In genomic region chr13:20831933-20832332, GRCh38 we compare ENCODE assay signal across 30 cellular contexts. TPM values are rescaled to one million over a fixed set of nuclear protein-coding genes. Genes with fewer than 3 reads are reported as not detected.
DNase-seq lines count a peak whose midpoint lies in the region; ATAC-seq and TF ChIP-seq lines count a peak whose summit lies in the region.
"Had no signal": no experiment of that assay in that cellular context is flagged by ENCODE, and none has a peak within 500 bp of the region (broad histone marks: within the 10 kb centered on the region; RNA-seq: fewer than 3 reads in every experiment).

No MANE protein-coding gene starts in this region.

- H3K27ac Mint-ChIP-seq in activated T-cell treated with anti-CD3 and anti-CD28 coated beads, Interleukin-2, amount 50 U/mL, for 24 hours = peak overlapping the region; percentile 1
- peak overlapping the region; percentile 2 for H3K27ac Mint-ChIP-seq in central memory CD8-positive, alpha-beta T cell (ENCODE audit: low read depth)
- H3K27ac Mint-ChIP-seq in nephron = peak overlapping the region in 2 of 3 experiments; percentile 59 to 68
- H3K27ac Mint-ChIP-seq: activated B cell treated with CpG ODN at 0.5 μM for 24 hours; activated naive CD8-positive, alpha-beta T cell treated with anti-CD3 and anti-CD28 coated beads for 36 hours; activated T-helper 2 cell treated with anti-CD3 and anti-CD28 coated beads, Interferon-gamma antibody, Interleukin-2, Interleukin-4, amounts not matched to agents 10 μg/mL and 5 μg/mL and 100 μg/mL, durations not matched to agents 14 hours and 24 hours and 36 hours; GM23338; progenitor cell of endocrine pancreas; T-helper 2 cell treated with Interferon-gamma antibody and Interleukin-4, amounts not matched to agents 5 μg/mL and 100 μg/mL, for 36 hours had no signal

- no peak for TF ChIP-seq CTCF in nephron (IDR thresholded peaks at IDR 0.05; ENCODE audit: unreplicated experiment in 3 of 3)
- TF ChIP-seq CTCF in thyroid gland (IDR thresholded peaks at IDR 0.05) = no peak

- peaks cover 7 to 8% of the 10 kb centered on the region in 2 donors for H3K4me1 ChIP-seq in thyroid gland
- H3K4me1 ChIP-seq: upper lobe of right lung had no signal

- ATAC-seq in central memory CD8-positive, alpha-beta T cell (replicated peaks; ENCODE audit: extremely low read depth, poor library complexity, severe bottlenecking) = no peak
- ATAC-seq in GM19023 (IDR thresholded peaks at IDR 0.05; ENCODE audit: unreplicated experiment) = no peak
- ATAC-seq: foreskin keratinocyte, GM23338, lower lobe of right lung, SK-N-SH treated with all-trans-retinoic acid at 6 μM for 48 hours, upper lobe of right lung had no signal

- no peak for TF ChIP-seq POLR2A in thyroid gland (IDR thresholded peaks at IDR 0.05)

- no peak overlapping the region for H3K27ac ChIP-seq in thyroid gland
- H3K27ac ChIP-seq: ascending aorta, foreskin keratinocyte, lower lobe of right lung, neutrophil, upper lobe of right lung had no signal

- H3K9me3 ChIP-seq in thyroid gland = no peaks in the 10 kb centered on the region
- H3K9me3 ChIP-seq: ascending aorta, lower lobe of right lung, neutrophil, upper lobe of right lung had no signal

- H3K4me1 Mint-ChIP-seq in activated T-cell treated with anti-CD3 and anti-CD28 coated beads, Interleukin-2, amount 50 U/mL, for 24 hours (ENCODE audit: low read depth) = peaks cover 7% of the 10 kb centered on the region
- peaks cover 13% of the 10 kb centered on the region for H3K4me1 Mint-ChIP-seq in central memory CD8-positive, alpha-beta T cell
- H3K4me1 Mint-ChIP-seq in nephron = peaks cover 35% of the 10 kb centered on the region

- no peak overlapping the region for H3K4me3 ChIP-seq in thyroid gland (replicated peaks in 1 of 3)
- H3K4me3 ChIP-seq: ascending aorta, GM23338, lower lobe of right lung, smooth muscle cell, upper lobe of right lung had no signal

- peaks cover 50% of the 10 kb centered on the region for H3K36me3 Mint-ChIP-seq in activated T-cell treated with anti-CD3 and anti-CD28 coated beads, Interleukin-2, amount 50 U/mL, for 24 hours (ENCODE audit: low read depth)
- H3K36me3 Mint-ChIP-seq in central memory CD8-positive, alpha-beta T cell (ENCODE audit: insufficient read depth) = peaks cover 11% of the 10 kb centered on the region
- peaks cover 16% of the 10 kb centered on the region for H3K36me3 Mint-ChIP-seq in nephron (ENCODE audit: low read depth)
- H3K36me3 Mint-ChIP-seq: IgD-negative memory B cell had no signal

- intact Hi-C loops in thyroid gland (cut with DNase I) = loop anchor here (10.0 kb wide), 1 partner anchor 317 kb away; no protein-coding TSS in a partner anchor

- 95 to 98% methylated on average over 3 of the region's 3 CpGs for WGBS in thyroid gland, 2 donors

- no peaks in the 10 kb centered on the region for H3K27me3 Mint-ChIP-seq in activated T-cell treated with anti-CD3 and anti-CD28 coated beads, Interleukin-2, amount 50 U/mL, for 24 hours
- no peaks in the 10 kb centered on the region for H3K27me3 Mint-ChIP-seq in central memory CD8-positive, alpha-beta T cell
- no peaks in the 10 kb centered on the region for H3K27me3 Mint-ChIP-seq in nephron (ENCODE audit: low read depth)
- H3K27me3 Mint-ChIP-seq: activated B cell treated with CpG ODN at 0.5 μM for 24 hours; activated naive CD8-positive, alpha-beta T cell treated with anti-CD3 and anti-CD28 coated beads for 36 hours; IgD-negative memory B cell; progenitor cell of endocrine pancreas had no signal

- DNase-seq in activated T-cell treated with anti-CD3 and anti-CD28 coated beads, Interleukin-2, amount 50 U/mL, for 24 hours = no peak
- DNase-seq in activated T-cell treated with anti-CD3 and anti-CD28 coated beads for 4 hours (no peak), NCI-H69 (lab: John Stamatoyannopoulos, UW) (peak; percentile 32), SK-N-DZ (ENCODE audit: low spot score) (no peak), thyroid gland (no peak)
- no peak for DNase-seq in central memory CD8-positive, alpha-beta T cell (ENCODE audit: low spot score in 2 of 2)
- DNase-seq: 8988T; activated B cell treated with CpG ODN at 0.5 μM for 24 hours; activated CD4-positive, alpha-beta T cell treated with anti-CD3 and anti-CD28 coated beads, Interleukin-2, amount 50 U/mL, for 4 hours; activated CD8-positive, alpha-beta memory T cell treated with anti-CD3 and anti-CD28 coated beads, Interleukin-2, amount 50 U/mL, for 4 hours; activated naive CD8-positive, alpha-beta T cell treated with anti-CD3 and anti-CD28 coated beads for 36 hours; effector CD4-positive, alpha-beta T cell; foreskin keratinocyte; hypothalamus; lower lobe of right lung; NCI-H1417 treated with DMSO at 0.1 percent for 48 hours; stimulated activated CD4-positive, alpha-beta T cell treated with anti-CD3 and anti-CD28 coated beads, Interleukin-2, amount 100 ng/mL, for 24 hours; substantia nigra; upper lobe of right lung had no signal

- H3K4me3 Mint-ChIP-seq in activated T-cell treated with anti-CD3 and anti-CD28 coated beads, Interleukin-2, amount 50 U/mL, for 24 hours = no peak overlapping the region
- no peak overlapping the region for H3K4me3 Mint-ChIP-seq in central memory CD8-positive, alpha-beta T cell
- peak overlapping the region in 2 of 3 experiments; percentile 65 to 78 for H3K4me3 Mint-ChIP-seq in nephron
- H3K4me3 Mint-ChIP-seq: activated B cell treated with CpG ODN at 0.5 μM for 24 hours; activated naive CD8-positive, alpha-beta T cell treated with anti-CD3 and anti-CD28 coated beads for 36 hours; GM23338; IgD-negative memory B cell; T-helper 2 cell treated with Interferon-gamma antibody and Interleukin-4, amounts not matched to agents 5 μg/mL and 100 μg/mL, for 36 hours had no signal

- no peaks in the 10 kb centered on the region for H3K36me3 ChIP-seq in thyroid gland

- no peaks in the 10 kb centered on the region for H3K27me3 ChIP-seq in thyroid gland
- H3K27me3 ChIP-seq: ascending aorta, foreskin keratinocyte, neutrophil, upper lobe of right lung had no signal

- H3K9me3 Mint-ChIP-seq in activated T-cell treated with anti-CD3 and anti-CD28 coated beads, Interleukin-2, amount 50 U/mL, for 24 hours = no peaks in the 10 kb centered on the region
- no peaks in the 10 kb centered on the region for H3K9me3 Mint-ChIP-seq in central memory CD8-positive, alpha-beta T cell
- H3K9me3 Mint-ChIP-seq in nephron = no peaks in the 10 kb centered on the region
- H3K9me3 Mint-ChIP-seq: activated B cell treated with CpG ODN at 0.5 μM for 24 hours; activated naive CD8-positive, alpha-beta T cell treated with anti-CD3 and anti-CD28 coated beads for 36 hours; activated T-helper 2 cell treated with anti-CD3 and anti-CD28 coated beads, Interferon-gamma antibody, Interleukin-2, Interleukin-4, amounts not matched to agents 10 μg/mL and 5 μg/mL and 100 μg/mL, durations not matched to agents 14 hours and 24 hours and 36 hours; GM23338; IgD-negative memory B cell; T-helper 2 cell treated with Interferon-gamma antibody and Interleukin-4, amounts not matched to agents 5 μg/mL and 100 μg/mL, for 36 hours had no signal

RNA-seq across cellular contexts. Expression of gene EEF1AKMT1, which starts 58.2 kb away (rescaled TPM):
- 14.1 and 15.1 TPM in 2 replicates for polyA plus RNA-seq in SK-N-DZ (2014; cell fraction: cytosol; rRNA removed)
- polyA plus RNA-seq in SK-N-DZ (2014; cell fraction: nucleus; rRNA removed) = 6.4 and 7.2 TPM in 2 replicates
- 10 to 100 TPM in 2 of 4 donors, 1 to 10 TPM in 2; 7.5 to 15.2 (median 10.3) TPM for total RNA-seq in thyroid gland
- total RNA-seq: ascending aorta had no signal

Comparison
In these comparisons a context has a peak if more than half of its experiments do, and no peak if none do; other contexts are left out.
1. H3K27ac Mint-ChIP-seq: peak in every context shown above with its lines; median percentile 64 in nephron; 2 in central memory CD8-positive, alpha-beta T cell; 1 in activated T-cell treated with anti-CD3 and anti-CD28 coated beads, Interleukin-2, amount 50 U/mL, for 24 hours.
2. H3K4me3 Mint-ChIP-seq: peak in nephron (2 of 3); none in activated T-cell treated with anti-CD3 and anti-CD28 coated beads, Interleukin-2, amount 50 U/mL, for 24 hours (single experiment) and central memory CD8-positive, alpha-beta T cell (single experiment).